Comparison of ENCODE assay signal across 16 cellular contexts in genomic region chr17:76166168-76166567, GRCh38. TPM values are rescaled to one million over a fixed set of nuclear protein-coding genes. Genes with fewer than 3 reads are reported as not detected.
A peak's percentile ranks its signal among the peaks of the same experiment; 100 is the strongest.
DNase-seq lines count a peak whose midpoint lies in the region; ATAC-seq lines count a peak whose summit lies in the region.
"Had no signal": no experiment of that assay in that cellular context is flagged by ENCODE, and none has a peak within 500 bp of the region (broad histone marks: within the 10 kb centered on the region; RNA-seq: fewer than 3 reads in every experiment).

No MANE protein-coding gene starts in this region.

- peaks cover 11% of the 10 kb centered on the region for H3K4me1 Mint-ChIP-seq in activated naive CD8-positive, alpha-beta T cell treated with anti-CD3 and anti-CD28 coated beads, Interleukin-2, amount 50 U/mL, for 24 hours

- H3K27ac ChIP-seq in substantia nigra (ENCODE audit: low read depth, low read length, poor library complexity, severe bottlenecking) = peak overlapping the region; percentile 69
- H3K27ac ChIP-seq: adrenal gland had no signal

- peak overlapping the region; percentile 32 to 88 for H3K27ac Mint-ChIP-seq in activated naive CD4-positive, alpha-beta T cell treated with anti-CD3 and anti-CD28 coated beads, Interleukin-2, amount 50 U/mL, for 72 hours
- no peak overlapping the region for H3K27ac Mint-ChIP-seq in activated naive CD8-positive, alpha-beta T cell treated with anti-CD3 and anti-CD28 coated beads, Interleukin-2, amount 50 U/mL, for 24 hours
- H3K27ac Mint-ChIP-seq: nephron progenitor cell had no signal

- H3K9me3 Mint-ChIP-seq in activated naive CD4-positive, alpha-beta T cell treated with anti-CD3 and anti-CD28 coated beads, Interleukin-2, amount 50 U/mL, for 72 hours = no peaks in the 10 kb centered on the region
- no peaks in the 10 kb centered on the region for H3K9me3 Mint-ChIP-seq in activated naive CD8-positive, alpha-beta T cell treated with anti-CD3 and anti-CD28 coated beads, Interleukin-2, amount 50 U/mL, for 24 hours
- H3K9me3 Mint-ChIP-seq: H9, nephron progenitor cell had no signal

- no peak for DNase-seq in activated naive CD4-positive, alpha-beta T cell treated with anti-CD3 and anti-CD28 coated beads, Interleukin-2, amount 50 U/mL, for 72 hours (ENCODE audit: low spot score in 2 of 2)
- no peak for DNase-seq in activated naive CD4-positive, alpha-beta T cell treated with anti-CD3 and anti-CD28 coated beads, Interleukin-2, amount 50 U/mL, for 16 hours
- DNase-seq in activated naive CD8-positive, alpha-beta T cell treated with anti-CD3 and anti-CD28 coated beads, Interleukin-2, amount 50 U/mL, for 24 hours = no peak
- DNase-seq in inferior parietal cortex (ENCODE audit: extremely low spot score) (peak; percentile 60), substantia nigra (lab: John Stamatoyannopoulos, UW) (peak in 33 of 49 donors; percentile 19 to 88 (median 55)), GDM1 (lab: John Stamatoyannopoulos, UW) (no peak), NCI-H128 (lab: John Stamatoyannopoulos, UW; ENCODE audit: unreplicated experiment) (no peak)
- DNase-seq: adrenal gland, DMS79, H9, NCI-H1105, NCI-H446 treated with DMSO at 0.1 percent for 48 hours, nephron progenitor cell, OCI-M1 had no signal

- peak; percentile 84 to 86 for ATAC-seq in activated naive CD4-positive, alpha-beta T cell treated with anti-CD3 and anti-CD28 coated beads, Interleukin-2, amount 50 U/mL, for 72 hours
- ATAC-seq in activated naive CD8-positive, alpha-beta T cell treated with anti-CD3 and anti-CD28 coated beads, Interleukin-2, amount 50 U/mL, for 24 hours = peak; percentile 76
- no peak for ATAC-seq in HG03095 (IDR thresholded peaks at IDR 0.05; ENCODE audit: unreplicated experiment)
- ATAC-seq: left lobe of liver had no signal

- H3K36me3 Mint-ChIP-seq in activated naive CD4-positive, alpha-beta T cell treated with anti-CD3 and anti-CD28 coated beads, Interleukin-2, amount 50 U/mL, for 72 hours = peaks cover 5 to 9% of the 10 kb centered on the region in 2 donors
- peaks cover 5% of the 10 kb centered on the region for H3K36me3 Mint-ChIP-seq in activated naive CD8-positive, alpha-beta T cell treated with anti-CD3 and anti-CD28 coated beads, Interleukin-2, amount 50 U/mL, for 24 hours (ENCODE audit: low read depth)

- H3K27me3 Mint-ChIP-seq in activated naive CD8-positive, alpha-beta T cell treated with anti-CD3 and anti-CD28 coated beads, Interleukin-2, amount 50 U/mL, for 24 hours = no peaks in the 10 kb centered on the region

- no peak overlapping the region for H3K4me3 Mint-ChIP-seq in activated naive CD8-positive, alpha-beta T cell treated with anti-CD3 and anti-CD28 coated beads, Interleukin-2, amount 50 U/mL, for 24 hours
- H3K4me3 Mint-ChIP-seq: H9, nephron progenitor cell had no signal

RNA-seq across cellular contexts. Expression of gene FOXJ1, which starts 25.1 kb away (rescaled TPM):
- total RNA-seq in activated naive CD4-positive, alpha-beta T cell treated with anti-CD3 and anti-CD28 coated beads, Interleukin-2, amount 50 U/mL, for 72 hours = under 1 TPM; 0.46 to 0.56 TPM

Comparison
In these comparisons a context has a peak if more than half of its experiments do, and no peak if none do; other contexts are left out.
1. DNase-seq: peak in inferior parietal cortex (single experiment) and substantia nigra (33 of 49); none in activated naive CD4-positive, alpha-beta T cell treated with anti-CD3 and anti-CD28 coated beads, Interleukin-2, amount 50 U/mL, for 72 hours (0 of 2), activated naive CD4-positive, alpha-beta T cell treated with anti-CD3 and anti-CD28 coated beads, Interleukin-2, amount 50 U/mL, for 16 hours (single experiment), activated naive CD8-positive, alpha-beta T cell treated with anti-CD3 and anti-CD28 coated beads, Interleukin-2, amount 50 U/mL, for 24 hours (single experiment), GDM1 (single experiment) and NCI-H128 (single experiment).